Comparison of ENCODE assay signal across 17 cellular contexts in the genomic region with DNA sequence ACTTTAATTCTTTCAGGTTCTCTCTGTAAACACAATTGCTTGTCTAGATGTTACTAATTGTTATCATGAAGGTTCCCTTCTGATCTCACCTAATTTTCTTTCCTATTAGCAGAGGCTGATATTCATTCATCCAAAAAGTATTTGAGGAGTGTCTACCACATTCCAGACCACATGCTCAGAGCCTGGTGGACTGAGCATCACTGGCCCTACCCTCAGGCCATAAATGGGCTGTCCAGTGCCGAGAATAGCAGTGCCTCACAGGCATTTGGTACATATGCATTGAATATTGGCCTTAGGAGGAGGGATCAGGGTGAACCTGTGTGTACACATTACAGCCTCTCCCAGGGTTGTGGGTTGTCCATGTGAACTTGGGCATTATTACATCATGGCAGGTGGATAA. TPM values are rescaled to one million over a fixed set of nuclear protein-coding genes. Genes with fewer than 3 reads are reported as not detected.
DNase-seq lines count a peak whose midpoint lies in the region; ATAC-seq and TF ChIP-seq lines count a peak whose summit lies in the region.
"Had no signal": no experiment of that assay in that cellular context is flagged by ENCODE, and none has a peak within 500 bp of the region (broad histone marks: within the 10 kb centered on the region; RNA-seq: fewer than 3 reads in every experiment).

No MANE protein-coding gene starts in this region.

- no peak overlapping the region for H3K4me3 Mint-ChIP-seq in Caco-2 (ENCODE audit: unreplicated experiment)
- H3K4me3 Mint-ChIP-seq: activated T-helper 1 cell treated with anti-CD3 and anti-CD28 coated beads, Interleukin-12 subunit alpha, Interleukin-12 subunit beta, Interleukin-2, Interleukin-4 antibody, amounts not matched to agents 30 ng/mL and 10 ng/mL and 1 ng/mL, durations not matched to agents 14 hours and 24 hours and 36 hours; CD4-positive, CD25-positive, alpha-beta regulatory T cell; H9; natural killer cell treated with Interleukin-12 subunit alpha and Interleukin-12 subunit beta and Interleukin-15 and Interleukin-18, amount 100 ng/mL, for 72 hours had no signal

- CTCF ChIA-PET in Caco-2 (lab: Charles Lee): interaction anchor here (0.6 to 1.2 kb wide), 5 partner anchors 213 to 413 kb away, joined by 3 to 5 read pairs (median 3); no protein-coding TSS in a partner anchor

- H3K27me3 Mint-ChIP-seq in Caco-2 (ENCODE audit: insufficient read depth, unreplicated experiment): peaks cover 23% of the 10 kb centered on the region

- H3K27me3 ChIP-seq in Caco-2 (replicated peaks; ENCODE audit: control insufficient read depth, insufficient read depth, low read length): no peaks in the 10 kb centered on the region
- peaks cover 9% of the 10 kb centered on the region for H3K27me3 ChIP-seq in MG63
- peaks cover 3% of the 10 kb centered on the region for H3K27me3 ChIP-seq in HAP-1 (ENCODE audit: low read depth)
- H3K27me3 ChIP-seq: ascending aorta had no signal

- in situ Hi-C loops in HAP-1 (cut with MboI; ENCODE audit: low sequenced_read_pairs): loop anchor here (25.0 kb wide), 1 partner anchor 329 kb away; no protein-coding TSS in a partner anchor

- TF ChIP-seq CTCF in Caco-2 (IDR thresholded peaks at IDR 0.05; ENCODE audit: insufficient read depth in 1 of 2, low read depth in 1 of 2, low read length in 1 of 2, severe bottlenecking in 1 of 2, unreplicated experiment in 1 of 2) (no peak), choroid plexus epithelial cell (conservative IDR thresholded peaks at IDR 0.05; ENCODE audit: low read depth, low read length) (no peak)

- ATAC-seq in GM18867 (IDR thresholded peaks at IDR 0.05; ENCODE audit: unreplicated experiment): no peak
- ATAC-seq: gastrocnemius medialis had no signal

- peaks cover 10% of the 10 kb centered on the region; the same call in 1 of the 2 replicates for H3K4me1 ChIP-seq in Caco-2
- no peaks in the 10 kb centered on the region for H3K4me1 ChIP-seq in HAP-1

- POLR2A ChIA-PET in Caco-2 (lab: Charles Lee): no interaction called here

- intact Hi-C loops in Caco-2 (cut with micrococcal nuclease; ENCODE audit: unreplicated experiment): loop anchor here (2.0 kb wide), 1 partner anchor 34 kb away; no protein-coding TSS in a partner anchor

- H3K27ac Mint-ChIP-seq in Caco-2 (ENCODE audit: unreplicated experiment): no peak overlapping the region
- H3K27ac Mint-ChIP-seq: activated T-helper 1 cell treated with anti-CD3 and anti-CD28 coated beads, Interleukin-12 subunit alpha, Interleukin-12 subunit beta, Interleukin-2, Interleukin-4 antibody, amounts not matched to agents 30 ng/mL and 10 ng/mL and 1 ng/mL, durations not matched to agents 14 hours and 24 hours and 36 hours; H9; natural killer cell treated with Interleukin-12 subunit alpha and Interleukin-12 subunit beta and Interleukin-15 and Interleukin-18, amount 100 ng/mL, for 72 hours had no signal

- H3K9me3 ChIP-seq in Caco-2 (no peaks in the 10 kb centered on the region), MG63 (no peaks in the 10 kb centered on the region), HAP-1 (no peaks in the 10 kb centered on the region)
- H3K9me3 ChIP-seq: ascending aorta, gastrocnemius medialis had no signal

- no peaks in the 10 kb centered on the region for H3K36me3 Mint-ChIP-seq in Caco-2 (ENCODE audit: insufficient read depth, unreplicated experiment)
- H3K36me3 Mint-ChIP-seq: CD4-positive, CD25-positive, alpha-beta regulatory T cell; natural killer cell treated with Interleukin-12 subunit alpha and Interleukin-12 subunit beta and Interleukin-15 and Interleukin-18, amount 100 ng/mL, for 72 hours had no signal

- H3K4me1 Mint-ChIP-seq in Caco-2 (ENCODE audit: low read depth, unreplicated experiment): no peaks in the 10 kb centered on the region
- H3K4me1 Mint-ChIP-seq: H9 had no signal

- H3K36me3 ChIP-seq in Caco-2 (ENCODE audit: control insufficient read depth, insufficient read depth, low read length) (no peaks in the 10 kb centered on the region), MG63 (no peaks in the 10 kb centered on the region), HAP-1 (replicated peaks) (no peaks in the 10 kb centered on the region)
- H3K36me3 ChIP-seq: ascending aorta, gastrocnemius medialis had no signal

- DNase-seq in Caco-2: peak; percentile 49 to 73
- DNase-seq in MG63: peak; percentile 68
- DNase-seq in choroid plexus epithelial cell (ENCODE audit: low read depth): peak; percentile 39
- DNase-seq in myocyte (ENCODE audit: low read depth): peak; percentile 72
- DNase-seq in stimulated activated CD8-positive, alpha-beta memory T cell treated with anti-CD3 and anti-CD28 coated beads, Interleukin-4, amount 100 ng/mL, for 48 hours: no peak
- no peak for DNase-seq in HAP-1 (ENCODE audit: low spot score in 2 of 2)
- DNase-seq in SHP77 (lab: John Stamatoyannopoulos, UW): no peak
- DNase-seq: activated CD4-positive, alpha-beta T cell treated with anti-CD3 and anti-CD28 coated beads, Interleukin-2, amount 50 U/mL, for 4 hours; CD4-positive, CD25-positive, alpha-beta regulatory T cell; gastrocnemius medialis; H9; right cardiac atrium; stimulated activated naive CD4-positive, alpha-beta T cell treated with Interleukin-2 at 50 U/mL for 16 hours had no signal

- H3K9me3 Mint-ChIP-seq in Caco-2 (ENCODE audit: unreplicated experiment): no peaks in the 10 kb centered on the region
- H3K9me3 Mint-ChIP-seq: activated T-helper 1 cell treated with anti-CD3 and anti-CD28 coated beads, Interleukin-12 subunit alpha, Interleukin-12 subunit beta, Interleukin-2, Interleukin-4 antibody, amounts not matched to agents 30 ng/mL and 10 ng/mL and 1 ng/mL, durations not matched to agents 14 hours and 24 hours and 36 hours; CD4-positive, CD25-positive, alpha-beta regulatory T cell; H9; natural killer cell treated with Interleukin-12 subunit alpha and Interleukin-12 subunit beta and Interleukin-15 and Interleukin-18, amount 100 ng/mL, for 72 hours had no signal

- no peak overlapping the region for H3K4me3 ChIP-seq in Caco-2 (ENCODE audit: low read depth, low read length)
- no peak overlapping the region for H3K4me3 ChIP-seq in MG63
- no peak overlapping the region for H3K4me3 ChIP-seq in choroid plexus epithelial cell (ENCODE audit: low read depth, low read length)
- no peak overlapping the region for H3K4me3 ChIP-seq in HAP-1
- H3K4me3 ChIP-seq: ascending aorta, gastrocnemius medialis had no signal

- no TSS peak for BruUV-seq in Caco-2 (replicated peaks; lab: Mats Ljungman, UMichigan)

RNA-seq across cellular contexts. Expression of a gene that starts 40.4 kb away (rescaled TPM):
- 170 and 171 TPM in 2 replicates for total RNA-seq in Caco-2 (2022)
- 177 and 205 TPM in 2 replicates for total RNA-seq in MG63 (2014; rRNA removed; shearing (Covaris generic); ENCODE audit: low replicate concordance)
- 68.3 and 74.2 TPM in 2 replicates for total RNA-seq in myocyte
- 30.6 TPM for polyA plus RNA-seq in myocyte (2012)

RNA-seq across cellular contexts. Expression of a gene that starts 50.8 kb away (rescaled TPM):
- total RNA-seq in Caco-2 (2022): 181 and 186 TPM in 2 replicates
- total RNA-seq in MG63 (2014; rRNA removed; shearing (Covaris generic); ENCODE audit: low replicate concordance): 32.4 and 44.2 TPM in 2 replicates
- total RNA-seq in myocyte: 24.7 and 29.0 TPM in 2 replicates
- polyA plus RNA-seq in myocyte (2012): 134 TPM

Comparison
In these comparisons a context has a peak if more than half of its experiments do, and no peak if none do; other contexts are left out.
1. DNase-seq: peak in Caco-2 (2 of 2), MG63 (single experiment), choroid plexus epithelial cell (single experiment) and myocyte (single experiment); none in stimulated activated CD8-positive, alpha-beta memory T cell treated with anti-CD3 and anti-CD28 coated beads, Interleukin-4, amount 100 ng/mL, for 48 hours (single experiment), HAP-1 (0 of 2) and SHP77 (0 of 2).